8 cellular contexts compared by ENCODE assay signal in the genomic region with DNA sequence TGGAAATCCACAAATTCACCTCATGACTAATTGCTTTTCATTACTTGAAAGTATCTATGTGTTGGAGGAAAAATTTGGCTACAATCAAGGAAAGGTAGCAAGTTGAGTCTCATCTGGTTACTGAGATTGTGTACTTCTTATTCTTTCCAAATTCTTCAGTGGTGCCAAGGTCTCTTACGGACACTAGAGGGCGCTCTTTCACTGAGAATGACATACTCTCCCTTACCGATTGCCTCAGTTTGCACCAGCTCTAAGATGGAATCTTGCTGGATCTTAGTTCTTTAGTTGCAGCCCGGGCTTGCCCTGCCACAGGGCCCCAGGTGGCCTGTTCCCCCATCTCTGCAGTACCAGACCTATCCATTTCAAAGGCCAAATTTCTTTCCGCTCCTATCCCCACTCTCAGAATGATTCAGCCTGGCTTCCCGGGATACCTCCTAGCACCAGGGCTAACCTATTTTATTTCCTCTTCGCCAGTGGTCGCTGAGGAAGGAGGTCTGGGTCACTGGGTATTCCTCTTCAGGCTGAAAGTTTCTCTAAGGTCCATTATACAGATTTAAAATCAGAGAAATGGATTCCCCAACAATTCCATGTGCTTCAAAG. TPM values are rescaled to one million over a fixed set of nuclear protein-coding genes. Genes with fewer than 3 reads are reported as not detected.
DNase-seq lines count a peak whose midpoint lies in the region; ATAC-seq, FAIRE-seq and TF ChIP-seq lines count a peak whose summit lies in the region.

No MANE protein-coding gene starts in this region.

- CTCF ChIA-PET in activated CD4-positive, alpha-beta T cell treated with anti-CD3 and anti-CD28 coated beads, Interleukin-2, amount 10 ng/mL, durations not matched to agents 7 days and 5 days (lab: Charles Lee), result interaction anchor here (1.1 kb wide), 1 partner anchor 13 kb away, joined by 3 read pairs; no protein-coding TSS in a partner anchor

- no peak overlapping the region for H2AFZ ChIP-seq in parathyroid adenoma

- no peaks in the 10 kb centered on the region for H3K36me3 Mint-ChIP-seq in activated CD4-positive, alpha-beta T cell treated with anti-CD3 and anti-CD28 coated beads, Interleukin-2, amount 10 ng/mL, durations not matched to agents 7 days and 5 days (ENCODE audit: low read depth)

- no peaks in the 10 kb centered on the region for H3K4me1 ChIP-seq in parathyroid adenoma

- no peaks in the 10 kb centered on the region for H3K36me3 ChIP-seq in parathyroid adenoma (ENCODE audit: control insufficient read depth, insufficient read depth, low read length)

- no peaks in the 10 kb centered on the region for H3K79me2 ChIP-seq in parathyroid adenoma

- H3K27ac Mint-ChIP-seq in activated CD4-positive, alpha-beta T cell treated with anti-CD3 and anti-CD28 coated beads, Interleukin-2, amount 10 ng/mL, durations not matched to agents 7 days and 5 days, result no peak overlapping the region

- peak; percentile 79 for TF ChIP-seq CTCF in fibroblast of mammary gland (conservative IDR thresholded peaks at IDR 0.05; ENCODE audit: control insufficient read depth, insufficient read depth, low read depth, low read length)
- peak; percentile 65 for TF ChIP-seq CTCF in parathyroid adenoma (IDR thresholded peaks at IDR 0.05)

- H3K9me3 Mint-ChIP-seq in activated CD4-positive, alpha-beta T cell treated with anti-CD3 and anti-CD28 coated beads, Interleukin-2, amount 10 ng/mL, durations not matched to agents 7 days and 5 days, result no peaks in the 10 kb centered on the region

- H3K27me3 Mint-ChIP-seq in activated CD4-positive, alpha-beta T cell treated with anti-CD3 and anti-CD28 coated beads, Interleukin-2, amount 10 ng/mL, durations not matched to agents 7 days and 5 days, result peaks cover 17% of the 10 kb centered on the region

- H3K27me3 ChIP-seq in parathyroid adenoma (ENCODE audit: control insufficient read depth, insufficient read depth, low read length), result no peaks in the 10 kb centered on the region

- no peak overlapping the region for H3K9ac ChIP-seq in parathyroid adenoma

- no peaks in the 10 kb centered on the region for H3K4me1 Mint-ChIP-seq in activated CD4-positive, alpha-beta T cell treated with anti-CD3 and anti-CD28 coated beads, Interleukin-2, amount 10 ng/mL, durations not matched to agents 7 days and 5 days

- FAIRE-seq in A204.1 (lab: Jason Lieb, UNC) (peak; percentile 83), G401.6 (lab: Jason Lieb, UNC) (peak; percentile 82)

- H3K27ac ChIP-seq in parathyroid adenoma, result no peak overlapping the region

- no peak overlapping the region for H3K4me3 Mint-ChIP-seq in activated CD4-positive, alpha-beta T cell treated with anti-CD3 and anti-CD28 coated beads, Interleukin-2, amount 10 ng/mL, durations not matched to agents 7 days and 5 days

- no peaks in the 10 kb centered on the region for H3K9me3 ChIP-seq in parathyroid adenoma (ENCODE audit: control insufficient read depth, low read length)

- peak; percentile 15 for DNase-seq in NCI-H2171 (lab: John Stamatoyannopoulos, UW)
- DNase-seq in activated CD4-positive, alpha-beta T cell treated with anti-CD3 and anti-CD28 coated beads, Interleukin-2, amount 10 ng/mL, durations not matched to agents 7 days and 5 days, result peak; percentile 37
- DNase-seq in fibroblast of mammary gland (ENCODE audit: low read depth), result peak; percentile 53
- DNase-seq in ureter (ENCODE audit: low spot score), result no peak

- POLR2A ChIA-PET in activated CD4-positive, alpha-beta T cell treated with anti-CD3 and anti-CD28 coated beads, Interleukin-2, amount 10 ng/mL, durations not matched to agents 7 days and 5 days (lab: Charles Lee), result no interaction called here

- ATAC-seq in HG02852 (IDR thresholded peaks at IDR 0.05; ENCODE audit: unreplicated experiment), result peak; percentile 86

- H3K4me2 ChIP-seq in parathyroid adenoma (ENCODE audit: low read length), result no peak overlapping the region

- H3K4me3 ChIP-seq in fibroblast of mammary gland (ENCODE audit: control insufficient read depth, low read depth, low read length) (no peak overlapping the region), parathyroid adenoma (ENCODE audit: low read depth, low read length) (no peak overlapping the region)

RNA-seq across cellular contexts. Expression of a gene that starts 24.6 kb away (rescaled TPM):
- not detected for total RNA-seq in activated CD4-positive, alpha-beta T cell treated with anti-CD3 and anti-CD28 coated beads, Interleukin-2, amount 10 ng/mL, durations not matched to agents 7 days and 5 days
- not detected for total RNA-seq in ureter
